1 cellular context compared by ENCODE assay signal in the genomic region with DNA sequence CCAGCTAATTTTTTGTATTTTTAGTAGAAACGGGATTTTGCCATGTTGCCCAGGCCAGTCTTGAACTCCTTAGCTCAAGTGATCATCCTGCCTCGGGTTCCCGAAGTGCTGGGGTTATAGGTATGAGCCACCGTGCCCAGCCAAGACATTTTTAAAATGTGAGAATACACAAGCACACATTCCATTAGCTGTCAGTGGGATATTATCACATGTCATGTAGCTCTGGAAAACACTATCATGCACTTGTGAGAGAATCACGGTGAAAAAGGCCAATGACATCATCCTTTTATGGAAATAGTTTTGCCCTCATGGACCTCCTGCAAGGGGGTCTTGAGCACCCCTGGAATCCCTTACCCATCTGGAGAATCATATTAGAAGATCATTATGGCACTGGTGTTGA.
TF ChIP-seq lines count a peak whose summit lies in the region.

No MANE protein-coding gene starts in this region.

TF ChIP-seq in HepG2, 621 proteins besides CTCF, POLR2A, EP300 and RAD21:
- TF ChIP-seq GTF3A (CRISPR knock-in tag; conservative IDR thresholded peaks at IDR 0.05): no peak
- TF ChIP-seq ZNF501 (CRISPR knock-in tag; IDR thresholded peaks at IDR 0.05): no peak
- TF ChIP-seq ATF7 (IDR thresholded peaks at IDR 0.05): peak; percentile 81
- TF ChIP-seq ATF7 (CRISPR knock-in tag; IDR thresholded peaks at IDR 0.05): no peak
TF ChIP-seq in HepG2: peak in this region for 1.
